Comparison of ENCODE assay signal across 24 cellular contexts in genomic region chr11:114522818-114523217, GRCh38. TPM values are rescaled to one million over a fixed set of nuclear protein-coding genes. Genes with fewer than 3 reads are reported as not detected.
"Had no signal": no experiment of that assay in that cellular context is flagged by ENCODE, and none has a peak within 500 bp of the region (broad histone marks: within the 10 kb centered on the region; RNA-seq: fewer than 3 reads in every experiment).

No MANE protein-coding gene starts in this region.

- H3K36me3 ChIP-seq: Peyer's patch had no signal

- H3K27me3 ChIP-seq: Peyer's patch had no signal

- ATAC-seq: activated CD8-positive, alpha-beta T cell treated with anti-CD3 and anti-CD28 coated beads for 36 hours; activated naive CD4-positive, alpha-beta T cell treated with anti-CD3 and anti-CD28 coated beads, Interleukin-2, amount 50 U/mL, for 72 hours; activated naive CD8-positive, alpha-beta T cell treated with anti-CD3 and anti-CD28 coated beads, Interleukin-2, amount 50 U/mL, for 24 hours; activated T-cell treated with anti-CD3 and anti-CD28 coated beads, Interleukin-2, amount 50 U/mL, for 72 hours; T-helper 17 cell had no signal

- H3K27ac ChIP-seq: KMS-11, Peyer's patch, RWPE1 had no signal

- H3K4me3 ChIP-seq: Peyer's patch had no signal

- H3K4me1 ChIP-seq: Peyer's patch had no signal

- DNase-seq: activated CD4-positive, CD25-positive, alpha-beta regulatory T cell; activated CD8-positive, alpha-beta memory T cell treated with anti-CD3 and anti-CD28 coated beads, Interleukin-2, amount 50 U/mL, for 4 hours; activated CD8-positive, alpha-beta T cell treated with anti-CD3 and anti-CD28 coated beads for 36 hours; activated naive CD4-positive, alpha-beta T cell treated with Interleukin-2 at 50 U/mL for 16 hours; activated naive CD8-positive, alpha-beta T cell treated with anti-CD3 and anti-CD28 coated beads, Interleukin-2, amount 50 U/mL, for 24 hours; activated T-cell treated with anti-CD3 and anti-CD28 coated beads, Interleukin-2, amount 50 U/mL, for 72 hours; amygdala; MM.1S; NCI-H1105; NCI-H1436; NCI-H1694 treated with DMSO at 0.1 percent for 48 hours; NCI-H2029 treated with DMSO at 0.1 percent for 48 hours; NCI-H345; NCI-H510A; NCI-H69; NK-92 treated with Interleukin-12 subunit alpha and Interleukin-12 subunit beta, amount 100 ng/mL, for 24 hours; Peyer's patch; SHP77 treated with DMSO at 0.1 percent for 48 hours; T-helper 17 cell; T-helper 9 cell had no signal

RNA-seq across cellular contexts. Expression of gene NXPE1, which starts 36.9 kb away (rescaled TPM):
- total RNA-seq: activated CD8-positive, alpha-beta T cell treated with anti-CD3 and anti-CD28 coated beads for 36 hours; activated naive CD4-positive, alpha-beta T cell treated with anti-CD3 and anti-CD28 coated beads, Interleukin-2, amount 50 U/mL, for 72 hours; activated T-cell treated with anti-CD3 and anti-CD28 coated beads, Interleukin-2, amount 50 U/mL, for 72 hours; T-helper 17 cell had no signal
- polyA plus RNA-seq: IgD-negative memory B cell had no signal
